ENCODE assay signal across 1 cellular context in genomic region chr11:65488273-65489058, GRCh38.
TF ChIP-seq lines count a peak whose summit lies in the region.

No MANE protein-coding gene starts in this region.

TF ChIP-seq in K562, 482 proteins besides CTCF, POLR2A, EP300 and RAD21 (continued from another document):
- TF ChIP-seq ZBTB12 (CRISPR knock-in tag; IDR thresholded peaks at IDR 0.05): 0 out of 2 replicates have a peak, but pooled peaks have one; percentile 54
- TF ChIP-seq ZBED1 (IDR thresholded peaks at IDR 0.05): no peak
- no peak for TF ChIP-seq ZNF395 (CRISPR knock-in tag; IDR thresholded peaks at IDR 0.05)
- TF ChIP-seq, protein P1, sequence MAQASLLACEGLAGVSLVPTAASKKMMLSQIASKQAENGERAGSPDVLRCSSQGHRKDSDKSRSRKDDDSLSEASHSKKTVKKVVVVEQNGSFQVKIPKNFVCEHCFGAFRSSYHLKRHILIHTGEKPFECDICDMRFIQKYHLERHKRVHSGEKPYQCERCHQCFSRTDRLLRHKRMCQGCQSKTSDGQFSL (CRISPR knock-in tag; IDR thresholded peaks at IDR 0.05): no peak
- TF ChIP-seq, protein P1 (tag; IDR thresholded peaks at IDR 0.05): 0 out of 4 replicates have a peak, but pooled peaks of 1 of the 2 experiments have one; percentile 40
- TF ChIP-seq, protein P2, sequence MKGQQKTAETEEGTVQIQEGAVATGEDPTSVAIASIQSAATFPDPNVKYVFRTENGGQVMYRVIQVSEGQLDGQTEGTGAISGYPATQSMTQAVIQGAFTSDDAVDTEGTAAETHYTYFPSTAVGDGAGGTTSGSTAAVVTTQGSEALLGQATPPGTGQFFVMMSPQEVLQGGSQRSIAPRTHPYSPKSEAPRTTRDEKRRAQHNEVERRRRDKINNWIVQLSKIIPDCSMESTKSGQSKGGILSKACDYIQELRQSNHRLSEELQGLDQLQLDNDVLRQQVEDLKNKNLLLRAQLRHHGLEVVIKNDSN (CRISPR knock-in tag; IDR thresholded peaks at IDR 0.05): no peak
- 0 out of 4 replicates have a peak, but pooled peaks of 1 of the 2 experiments have one; percentile 19 for TF ChIP-seq HDAC1 (IDR thresholded peaks at IDR 0.05)
- TF ChIP-seq GATA2 (CRISPR knock-in tag; IDR thresholded peaks at IDR 0.05): no peak
- no peak for TF ChIP-seq SIRT6 (IDR thresholded peaks at IDR 0.05; ENCODE audit: low read depth, low read length)
- TF ChIP-seq RHOXF2B (CRISPR knock-in tag; conservative IDR thresholded peaks at IDR 0.05): no peak
- TF ChIP-seq, protein P3, sequence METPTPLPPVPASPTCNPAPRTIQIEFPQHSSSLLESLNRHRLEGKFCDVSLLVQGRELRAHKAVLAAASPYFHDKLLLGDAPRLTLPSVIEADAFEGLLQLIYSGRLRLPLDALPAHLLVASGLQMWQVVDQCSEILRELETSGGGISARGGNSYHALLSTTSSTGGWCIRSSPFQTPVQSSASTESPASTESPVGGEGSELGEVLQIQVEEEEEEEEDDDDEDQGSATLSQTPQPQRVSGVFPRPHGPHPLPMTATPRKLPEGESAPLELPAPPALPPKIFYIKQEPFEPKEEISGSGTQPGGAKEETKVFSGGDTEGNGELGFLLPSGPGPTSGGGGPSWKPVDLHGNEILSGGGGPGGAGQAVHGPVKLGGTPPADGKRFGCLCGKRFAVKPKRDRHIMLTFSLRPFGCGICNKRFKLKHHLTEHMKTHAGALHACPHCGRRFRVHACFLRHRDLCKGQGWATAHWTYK (CRISPR knock-in tag; IDR thresholded peaks at IDR 0.05): no peak
- TF ChIP-seq ATF6 (CRISPR knock-in tag; IDR thresholded peaks at IDR 0.05): no peak
- no peak for TF ChIP-seq ZNF408 (CRISPR knock-in tag; IDR thresholded peaks at IDR 0.05; ENCODE audit: low read depth)
- TF ChIP-seq HCFC1 (IDR thresholded peaks at IDR 0.05; ENCODE audit: low read depth, low read length): no peak
- TF ChIP-seq ZNF512 (tag; IDR thresholded peaks at IDR 0.05): no peak
- TF ChIP-seq GTF2A2 (tag; IDR thresholded peaks at IDR 0.05): no peak
- TF ChIP-seq, protein P4, sequence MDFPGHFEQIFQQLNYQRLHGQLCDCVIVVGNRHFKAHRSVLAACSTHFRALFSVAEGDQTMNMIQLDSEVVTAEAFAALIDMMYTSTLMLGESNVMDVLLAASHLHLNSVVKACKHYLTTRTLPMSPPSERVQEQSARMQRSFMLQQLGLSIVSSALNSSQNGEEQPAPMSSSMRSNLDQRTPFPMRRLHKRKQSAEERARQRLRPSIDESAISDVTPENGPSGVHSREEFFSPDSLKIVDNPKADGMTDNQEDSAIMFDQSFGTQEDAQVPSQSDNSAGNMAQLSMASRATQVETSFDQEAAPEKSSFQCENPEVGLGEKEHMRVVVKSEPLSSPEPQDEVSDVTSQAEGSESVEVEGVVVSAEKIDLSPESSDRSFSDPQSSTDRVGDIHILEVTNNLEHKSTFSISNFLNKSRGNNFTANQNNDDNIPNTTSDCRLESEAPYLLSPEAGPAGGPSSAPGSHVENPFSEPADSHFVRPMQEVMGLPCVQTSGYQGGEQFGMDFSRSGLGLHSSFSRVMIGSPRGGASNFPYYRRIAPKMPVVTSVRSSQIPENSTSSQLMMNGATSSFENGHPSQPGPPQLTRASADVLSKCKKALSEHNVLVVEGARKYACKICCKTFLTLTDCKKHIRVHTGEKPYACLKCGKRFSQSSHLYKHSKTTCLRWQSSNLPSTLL (IDR thresholded peaks at IDR 0.05): no peak
- TF ChIP-seq, protein P5, sequence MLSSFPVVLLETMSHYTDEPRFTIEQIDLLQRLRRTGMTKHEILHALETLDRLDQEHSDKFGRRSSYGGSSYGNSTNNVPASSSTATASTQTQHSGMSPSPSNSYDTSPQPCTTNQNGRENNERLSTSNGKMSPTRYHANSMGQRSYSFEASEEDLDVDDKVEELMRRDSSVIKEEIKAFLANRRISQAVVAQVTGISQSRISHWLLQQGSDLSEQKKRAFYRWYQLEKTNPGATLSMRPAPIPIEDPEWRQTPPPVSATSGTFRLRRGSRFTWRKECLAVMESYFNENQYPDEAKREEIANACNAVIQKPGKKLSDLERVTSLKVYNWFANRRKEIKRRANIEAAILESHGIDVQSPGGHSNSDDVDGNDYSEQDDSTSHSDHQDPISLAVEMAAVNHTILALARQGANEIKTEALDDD (IDR thresholded peaks at IDR 0.05): no peak
- TF ChIP-seq CREBBP (IDR thresholded peaks at IDR 0.05; ENCODE audit: low read depth, low read length): no peak
TF ChIP-seq in K562: peak in this region for 24.
